In genomic region chr9:136142416-136142800, GRCh38 we compare ENCODE assay signal across 28 cellular contexts.
"Had no signal": no experiment of that assay in that cellular context is flagged by ENCODE, and none has a peak within 500 bp of the region (broad histone marks: within the 10 kb centered on the region; RNA-seq: fewer than 3 reads in every experiment).

No MANE protein-coding gene starts in this region.

- ATAC-seq: foreskin keratinocyte; gastroesophageal sphincter; heart left ventricle; left colon; lower lobe of right lung; naive thymus-derived CD8-positive, alpha-beta T cell had no signal

- H3K27ac ChIP-seq: colonic mucosa, esophagus muscularis mucosa, foreskin keratinocyte, gastroesophageal sphincter, heart left ventricle, lower lobe of right lung, neutrophil, pancreas, right lobe of liver, stomach, thyroid gland, vagina had no signal

- H3K36me3 Mint-ChIP-seq: immature natural killer cell; naive thymus-derived CD8-positive, alpha-beta T cell had no signal

- H3K9me3 ChIP-seq: colonic mucosa, esophagus muscularis mucosa, gastroesophageal sphincter, heart left ventricle, lower lobe of right lung, neutrophil, pancreas, right lobe of liver, stomach, thyroid gland, vagina had no signal

- H3K27ac Mint-ChIP-seq: dendritic cell treated with granulocyte-macrophage colony-stimulating factor and Interleukin-4, amounts not matched to agents 40 ng/mL and 50 ng/mL, for 4 days; immature natural killer cell; naive thymus-derived CD8-positive, alpha-beta T cell had no signal

- H3K27me3 ChIP-seq: pancreas, right lobe of liver, thyroid gland, vagina had no signal

- H3K4me1 ChIP-seq: colonic mucosa, esophagus muscularis mucosa, gastroesophageal sphincter, lower lobe of right lung, right lobe of liver, stomach, vagina had no signal

- FAIRE-seq: endothelial cell of umbilical vein, pancreas, small intestine had no signal

- H3K9me3 Mint-ChIP-seq: dendritic cell treated with granulocyte-macrophage colony-stimulating factor and Interleukin-4, amounts not matched to agents 40 ng/mL and 50 ng/mL, for 4 days; immature natural killer cell; naive thymus-derived CD8-positive, alpha-beta T cell had no signal

- H3K4me3 ChIP-seq: colonic mucosa, esophagus muscularis mucosa, gastroesophageal sphincter, heart left ventricle, lower lobe of right lung, pancreas, right lobe of liver, stomach, thyroid gland, vagina had no signal

- H3K36me3 ChIP-seq: colonic mucosa, esophagus muscularis mucosa, gastroesophageal sphincter, heart left ventricle, lower lobe of right lung, neutrophil, pancreas, right lobe of liver, stomach, thyroid gland, vagina had no signal

- H3K4me1 Mint-ChIP-seq: immature natural killer cell; naive thymus-derived CD8-positive, alpha-beta T cell had no signal

- H3K4me3 Mint-ChIP-seq: dendritic cell treated with granulocyte-macrophage colony-stimulating factor and Interleukin-4, amounts not matched to agents 40 ng/mL and 50 ng/mL, for 4 days; immature natural killer cell; naive thymus-derived CD8-positive, alpha-beta T cell had no signal

- DNase-seq: colonic mucosa; effector CD8-positive, alpha-beta T cell; foreskin keratinocyte; hippocampal formation; immature natural killer cell; islet precursor cell; kidney glomerular epithelial cell; left colon; lower lobe of right lung; naive thymus-derived CD8-positive, alpha-beta T cell; retina; small intestine; stimulated activated CD4-positive, alpha-beta T cell treated with anti-CD3 and anti-CD28 coated beads, Interleukin-15, amount 100 ng/mL, for 24 hours; stimulated activated CD4-positive, alpha-beta T cell treated with anti-CD3 and anti-CD28 coated beads, Interleukin-4, amount 100 ng/mL, for 1 hour; stimulated activated CD8-positive, alpha-beta memory T cell treated with anti-CD3 and anti-CD28 coated beads, Interleukin-4, amount 100 ng/mL, for 48 hours; stimulated activated naive CD4-positive, alpha-beta T cell treated with Interleukin-2 at 50 U/mL for 16 hours; stomach; thyroid gland; trophoblast cell had no signal
